1 cellular context compared by ENCODE assay signal in the genomic region with DNA sequence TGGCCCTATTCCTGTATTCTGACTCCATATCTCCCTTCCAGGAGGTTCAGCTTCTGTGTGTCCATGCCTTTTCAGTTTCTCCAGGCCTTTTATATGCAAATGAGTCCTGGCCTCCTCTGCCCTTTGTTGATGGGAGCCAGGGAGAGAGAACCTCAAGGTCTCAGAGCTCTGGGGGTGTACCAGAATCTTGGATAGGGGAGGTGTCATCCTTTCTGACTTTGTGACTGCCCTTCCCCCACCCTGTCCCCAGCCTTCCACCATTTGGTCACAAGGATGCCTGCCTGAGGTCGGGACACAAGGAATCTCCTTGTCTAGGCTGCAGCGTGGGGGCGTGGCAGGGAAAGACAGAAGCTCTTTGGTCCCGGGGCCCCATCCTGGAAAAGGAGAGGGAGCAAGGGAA.
TF ChIP-seq lines count a peak whose summit lies in the region.

No MANE protein-coding gene starts in this region.

TF ChIP-seq in HCT116, 20 proteins besides CTCF, POLR2A, EP300 and RAD21 (continued from another document):
- TF ChIP-seq MAX (IDR thresholded peaks at IDR 0.05): no peak
